In the genomic region with DNA sequence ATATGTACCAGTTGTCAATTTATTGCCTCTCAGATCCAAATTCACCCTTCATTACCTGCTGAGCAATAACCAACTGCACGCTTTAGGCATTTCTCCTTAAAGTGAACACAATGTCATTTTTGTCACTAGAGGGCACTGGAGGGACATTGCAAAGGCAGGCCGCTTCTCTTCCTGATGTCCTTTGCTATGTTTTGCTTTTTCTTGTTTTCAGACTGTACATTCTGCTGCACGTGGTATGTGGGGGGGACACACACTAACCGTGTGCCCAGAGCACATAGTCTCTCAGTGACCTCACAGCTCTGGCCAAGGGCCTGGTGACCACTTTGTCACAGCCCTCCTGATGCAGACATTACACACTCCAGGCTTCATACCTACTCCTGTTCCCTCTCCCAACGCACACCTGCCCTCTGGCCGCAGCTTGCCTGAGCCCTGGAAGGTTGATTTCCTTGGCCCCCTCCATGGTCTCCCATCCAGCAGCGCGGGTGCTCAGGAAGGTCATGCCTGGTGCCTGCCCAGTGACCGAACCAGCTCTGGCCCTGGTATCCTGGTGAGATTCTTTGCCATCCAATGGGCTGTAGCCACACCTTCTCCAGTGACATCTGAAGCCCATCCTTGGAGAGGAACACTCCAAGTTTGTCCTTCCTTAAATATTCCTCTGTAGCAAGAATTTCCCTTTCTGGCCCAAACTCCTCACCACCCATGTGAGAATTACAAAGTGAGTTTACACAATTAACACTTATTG, we compare ENCODE assay signal across 8 cellular contexts. TPM values are rescaled to one million over a fixed set of nuclear protein-coding genes. Genes with fewer than 3 reads are reported as not detected.
DNase-seq lines count a peak whose midpoint lies in the region; ATAC-seq, FAIRE-seq and TF ChIP-seq lines count a peak whose summit lies in the region.

No MANE protein-coding gene starts in this region.

- H2BK5ac ChIP-seq in H1 (ENCODE audit: low read depth, low read length), result no peak overlapping the region

- TF ChIP-seq POLR2A in H1 (IDR thresholded peaks at IDR 0.05; ENCODE audit: control extremely low read depth in 1 of 2, low read depth in 2 of 2, low read length in 2 of 2) (no peak), stomach (IDR thresholded peaks at IDR 0.05) (no peak)

- ATAC-seq in HG03045 (IDR thresholded peaks at IDR 0.05; ENCODE audit: unreplicated experiment), result no peak

- no peak overlapping the region for H3K9ac ChIP-seq in H1 (replicated peaks in 1 of 4; ENCODE audit: extremely low read depth in 1 of 4, low read depth in 3 of 4, low read length in 3 of 4)

- no peak overlapping the region for H2BK20ac ChIP-seq in H1 (ENCODE audit: low read length)

- TF ChIP-seq EP300 in H1 (IDR thresholded peaks at IDR 0.05; ENCODE audit: borderline replicate concordance in 1 of 2, low read depth in 2 of 2, low read length in 2 of 2), result no peak
- no peak for TF ChIP-seq EP300 in stomach (IDR thresholded peaks at IDR 0.05)

- H3K4me2 ChIP-seq in H1 (ENCODE audit: insufficient read depth in 1 of 2, low read depth in 2 of 2, low read length in 2 of 2) (no peak overlapping the region), osteoblast (ENCODE audit: insufficient read depth, low read length) (no peak overlapping the region)

- H3K79me1 ChIP-seq in H1 (ENCODE audit: low read depth, low read length), result no peaks in the 10 kb centered on the region

- no peak overlapping the region for H4K5ac ChIP-seq in H1 (ENCODE audit: insufficient read length, low read depth, low read length)

- H3K18ac ChIP-seq in H1 (ENCODE audit: extremely low read depth, low read length), result no peak overlapping the region

- TF ChIP-seq CTCF in AG09319 (IDR thresholded peaks at IDR 0.05; ENCODE audit: low read depth, low read length) (peak; percentile 58), H1 (IDR thresholded peaks at IDR 0.05; ENCODE audit: control extremely low read depth in 1 of 3, insufficient read depth in 1 of 3, low read depth in 1 of 3, low read length in 3 of 3) (peak in 2 of 3 experiments; percentile 55 to 80; a peak in 3 of 4 replicates), osteoblast (IDR thresholded peaks at IDR 0.05; ENCODE audit: extremely low read depth, low read depth, low read length) (peak; percentile 31), stomach (IDR thresholded peaks at IDR 0.05) (no peak)

- peaks cover 3% of the 10 kb centered on the region; the same call in 1 of the 2 replicates for H3K23me2 ChIP-seq in H1 (ENCODE audit: low read depth, low read length)

- no peaks in the 10 kb centered on the region for H4K20me1 ChIP-seq in H1 (replicated peaks in 1 of 2; ENCODE audit: control insufficient read depth in 1 of 2, insufficient read depth in 2 of 2, low read length in 2 of 2)
- no peaks in the 10 kb centered on the region for H4K20me1 ChIP-seq in osteoblast (ENCODE audit: insufficient read depth, low read length)

- intact Hi-C loops in stomach (cut with DNase I; ENCODE audit: low total_unique reads), result loop anchor here (5.0 kb wide), 1 partner anchor 120 kb away; no protein-coding TSS in a partner anchor

- H3K27ac ChIP-seq in H1 (ENCODE audit: low read depth, low read length), result no peak overlapping the region
- no peak overlapping the region for H3K27ac ChIP-seq in osteoblast (ENCODE audit: low read depth, low read length)
- no peak overlapping the region for H3K27ac ChIP-seq in stomach

- CTCF ChIA-PET in H1 (lab: Charles Lee; ENCODE audit: partially characterized antibody), result interaction anchor here (0.5 to 10.6 kb wide), 27 partner anchors 8 to 310 kb away, joined by 3 to 148 read pairs (median 5); partner anchors contain the start of gene KCTD10

- FAIRE-seq in H1 (lab: Jason Lieb, UNC), result no peak

- no peak overlapping the region for H3K4ac ChIP-seq in H1 (replicated peaks; ENCODE audit: insufficient read length, low read depth, low read length)

- H3K4me1 ChIP-seq in H1 (replicated peaks in 1 of 4; ENCODE audit: control insufficient read depth in 3 of 4, insufficient read depth in 4 of 4, low read length in 3 of 4), result peaks cover 0 to 2% (median 0%) of the 10 kb centered on the region in 4 experiments; a peak in 1 of 7 replicates
- no peaks in the 10 kb centered on the region for H3K4me1 ChIP-seq in osteoblast (ENCODE audit: insufficient read depth, low read length)
- peaks cover 0 to 15% (median 7%) of the 10 kb centered on the region in 4 donors for H3K4me1 ChIP-seq in stomach

- H2AFZ ChIP-seq in H1 (ENCODE audit: low read length) (peak overlapping the region; percentile 99), osteoblast (ENCODE audit: low read length) (no peak overlapping the region)

- DNase-seq in AG09319 (ENCODE audit: extremely low read depth, low read depth), result peak; percentile 1
- DNase-seq in H7, result peak; percentile 49
- DNase-seq in NOMO-1 treated with DMSO at 0.1 percent for 48 hours (lab: John Stamatoyannopoulos, UW; ENCODE audit: unreplicated experiment), result peak; percentile 51
- peak in 1 of 2 experiments; percentile 50 for DNase-seq in H1 (ENCODE audit: low read depth in 1 of 2, low spot score in 2 of 2)
- DNase-seq in osteoblast (ENCODE audit: insufficient read length, low spot score, missing footprints), result no peak
- DNase-seq in putamen (ENCODE audit: low spot score), result no peak
- no peak for DNase-seq in stomach

- POLR2A ChIA-PET in H1 (lab: Charles Lee; ENCODE audit: partially characterized antibody), result no interaction called here

- H2BK120ac ChIP-seq in H1 (replicated peaks; ENCODE audit: low read depth, low read length), result no peak overlapping the region

- H3K4me3 ChIP-seq in H7 (ENCODE audit: insufficient read depth, low read depth, low read length) (no peak overlapping the region), H1 (ENCODE audit: extremely low read depth in 1 of 4, insufficient read depth in 2 of 4, low read depth in 3 of 4, low read length in 4 of 4) (no peak overlapping the region), osteoblast (ENCODE audit: insufficient read depth, low read length) (no peak overlapping the region), stomach (no peak overlapping the region)

- H2BK12ac ChIP-seq in H1 (ENCODE audit: low read depth, low read length), result no peak overlapping the region

- no peaks in the 10 kb centered on the region for H3K79me2 ChIP-seq in H1 (ENCODE audit: control insufficient read depth in 1 of 2, insufficient read depth in 2 of 2, low read length in 2 of 2)
- no peaks in the 10 kb centered on the region for H3K79me2 ChIP-seq in osteoblast (ENCODE audit: insufficient read depth, low read length)

- no peak overlapping the region for H2AK5ac ChIP-seq in H1 (ENCODE audit: low read depth, low read length)

- H3K27me3 ChIP-seq in H7 (ENCODE audit: control insufficient read depth, insufficient read depth, low read length) (no peaks in the 10 kb centered on the region), H1 (replicated peaks in 1 of 4; ENCODE audit: control insufficient read depth in 3 of 4, extremely low read depth in 1 of 4, insufficient read depth in 3 of 4, low read length in 3 of 4) (no peaks in the 10 kb centered on the region), osteoblast (ENCODE audit: insufficient read depth, low read length) (peaks cover 2% of the 10 kb centered on the region), stomach (peaks cover 0 to 10% (median 0%) of the 10 kb centered on the region in 3 donors)

- 0 out of 2 replicates have a peak overlapping the region, but pooled peaks have one; percentile 9 for H2BK15ac ChIP-seq in H1 (ENCODE audit: low read length)

- no peak overlapping the region for H4K91ac ChIP-seq in H1 (replicated peaks; ENCODE audit: insufficient read length, low read length)

- WGBS in H1 (ENCODE audit: extremely low coverage in 1 of 2, insufficient coverage in 1 of 2, insufficient read length in 1 of 2, insufficient replicate concordance in 2 of 2, low coverage in 1 of 2, low lambda C conversion rate in 2 of 2, missing lambda C conversion rate in 1 of 2), 2 experiments, result 74% methylated on average over 9 of the region's 9 CpGs; no CpG with 5 or more reads in 1 of the 2 experiments
- 65 to 75% (median 74%) methylated on average over 9 of the region's 9 CpGs for WGBS in stomach, 5 donors

- TF ChIP-seq RAD21 in H1 (IDR thresholded peaks at IDR 0.05 in 1 of 2, conservative IDR thresholded peaks at IDR 0.05 in 1 of 2; ENCODE audit: low read depth in 2 of 2, low read length in 2 of 2), result peak; percentile 53 to 60

- no peak overlapping the region for H4K8ac ChIP-seq in H1 (ENCODE audit: extremely low read depth, insufficient read depth, low read length)

- no peak overlapping the region for H3K14ac ChIP-seq in H1 (ENCODE audit: insufficient read length)

- no peak overlapping the region for H3K56ac ChIP-seq in H1 (replicated peaks; ENCODE audit: insufficient read length, low read depth, low read length)

- no peaks in the 10 kb centered on the region for H3K36me3 ChIP-seq in H7 (replicated peaks; ENCODE audit: control insufficient read depth, insufficient read depth, low read length)
- no peaks in the 10 kb centered on the region for H3K36me3 ChIP-seq in H1 (ENCODE audit: control insufficient read depth in 2 of 4, insufficient read depth in 4 of 4, low read length in 3 of 4)
- no peaks in the 10 kb centered on the region for H3K36me3 ChIP-seq in osteoblast (ENCODE audit: insufficient read depth, low read length)
- H3K36me3 ChIP-seq in stomach, result no peaks in the 10 kb centered on the region

- no peak overlapping the region for H3K23ac ChIP-seq in H1 (ENCODE audit: insufficient read length)

- H3K9me3 ChIP-seq in H1 (ENCODE audit: insufficient read depth in 2 of 2, low read depth in 1 of 2, low read length in 1 of 2), result peaks cover 0 to 3% of the 10 kb centered on the region in 2 experiments; a peak in 2 of 4 replicates
- H3K9me3 ChIP-seq in osteoblast (ENCODE audit: low read depth, low read length), result no peaks in the 10 kb centered on the region
- no peaks in the 10 kb centered on the region for H3K9me3 ChIP-seq in stomach

TF ChIP-seq in H1, 55 proteins besides CTCF, POLR2A, EP300 and RAD21 (continues in another document):
- TF ChIP-seq TCF12 (IDR thresholded peaks at IDR 0.05; ENCODE audit: low read depth, low read length), result no peak

RNA-seq across cellular contexts. Expression of gene MYO1H, which starts 39.9 kb away (rescaled TPM):
- 0.04 TPM in 1 of 2 replicates, not detected in the other for total RNA-seq in H7 (2014; rRNA removed; shearing (Covaris generic))
- total RNA-seq in H1 (2021; fragmentation: NEBNext Ultra II Directional; extraction: Animal tissue kit (Norgen Biotek cat#: 25700)), result not detected in 2 replicates
- 0.03 and 0.05 TPM in 2 replicates for polyA plus RNA-seq in H1 (2011; rRNA removed)
- polyA plus RNA-seq in H1 (2011; cell fraction: cytosol; rRNA removed), result not detected
- 0.03 TPM for polyA plus RNA-seq in H1 (2011; cell fraction: nucleus; rRNA removed)
- 0.06 to 0.54 TPM (median 0.29 TPM) in 3 of 4 replicates, not detected in the other for polyA plus RNA-seq in H1 (2012, experiment 1 of 2)
- polyA plus RNA-seq in H1 (2012, experiment 2 of 2), result not detected
- polyA plus RNA-seq in H1 (2013, experiment 1 of 2), result 0.06 TPM
- polyA plus RNA-seq in H1 (2013, experiment 2 of 2), result 0.11 TPM
- polyA minus RNA-seq in H1 (2011; rRNA and poly(A)+ RNA removed), result not detected in 2 replicates
- not detected for polyA minus RNA-seq in H1 (2011; cell fraction: cytosol; rRNA and poly(A)+ RNA removed)
- not detected for polyA minus RNA-seq in H1 (2011; cell fraction: nucleus; rRNA and poly(A)+ RNA removed)
- 1.5 TPM in 1 of 2 replicates, not detected in the other for total RNA-seq in osteoblast
- total RNA-seq in stomach, result not detected
- under 1 TPM in 1 of 3 donors, not detected in 2; 0.08 TPM for polyA plus RNA-seq in stomach

Comparison
In these comparisons a context has a peak if more than half of its experiments do, and no peak if none do; other contexts are left out.
1. DNase-seq: peak in AG09319 (single experiment), H7 (single experiment) and NOMO-1 treated with DMSO at 0.1 percent for 48 hours (single experiment); none in osteoblast (single experiment), putamen (single experiment) and stomach (single experiment).
2. CTCF ChIP-seq: peak in AG09319 (single experiment), H1 (2 of 3) and osteoblast (single experiment); none in stomach (0 of 7).